Comparison of ENCODE assay signal across 21 cellular contexts in genomic region chr9:135566552-135566951, GRCh38. TPM values are rescaled to one million over a fixed set of nuclear protein-coding genes. Genes with fewer than 3 reads are reported as not detected.
"Had no signal": no experiment of that assay in that cellular context is flagged by ENCODE, and none has a peak within 500 bp of the region (broad histone marks: within the 10 kb centered on the region; RNA-seq: fewer than 3 reads in every experiment).

No MANE protein-coding gene starts in this region.

- H3K9ac ChIP-seq: parathyroid adenoma had no signal

- H3K27ac ChIP-seq: cardiac muscle cell, esophagus squamous epithelium, parathyroid adenoma, tibial nerve had no signal

- H3K36me3 ChIP-seq: cardiac muscle cell, esophagus squamous epithelium, tibial nerve had no signal

- H3K4me1 ChIP-seq: esophagus squamous epithelium, parathyroid adenoma, tibial nerve had no signal

- H3K27me3 ChIP-seq: cardiac muscle cell, tibial nerve had no signal

- ATAC-seq: activated T-helper 17 cell treated with anti-CD3 and anti-CD28 coated beads, Interleukin-2, amount 50 U/mL, for 72 hours; left cardiac atrium; natural killer cell; stimulated activated naive CD8-positive, alpha-beta T cell treated with anti-CD3 and anti-CD28 coated beads, Interleukin-15, Interleukin-2, amounts not matched to agents 100 U/mL and 50 U/mL, for 24 hours; WTC11 had no signal

- DNase-seq: activated CD4-positive, alpha-beta memory T cell treated with anti-CD3 and anti-CD28 coated beads for 36 hours; activated CD4-positive, alpha-beta T cell treated with anti-CD3 and anti-CD28 coated beads for 4 hours; activated naive CD4-positive, alpha-beta T cell; activated naive CD8-positive, alpha-beta T cell treated with anti-CD3 and anti-CD28 coated beads for 36 hours; activated T-cell treated with anti-CD3 and anti-CD28 coated beads, Interleukin-2, amount 50 U/mL, for 1 hour; amniotic stem cell; dermis blood vessel endothelial cell; effector memory CD4-positive, alpha-beta T cell; esophagus squamous epithelium; left cardiac atrium; natural killer cell; stimulated activated naive CD8-positive, alpha-beta T cell treated with anti-CD3 and anti-CD28 coated beads, Interleukin-15, Interleukin-2, amounts not matched to agents 100 U/mL and 50 U/mL, for 24 hours had no signal

- H3K4me3 ChIP-seq: cardiac muscle cell, esophagus squamous epithelium, tibial nerve had no signal

RNA-seq across cellular contexts. Expression of gene PAEP, which starts 5.0 kb away (rescaled TPM):
- total RNA-seq: activated CD4-positive, alpha-beta memory T cell treated with anti-CD3 and anti-CD28 coated beads for 36 hours; activated naive CD8-positive, alpha-beta T cell treated with anti-CD3 and anti-CD28 coated beads for 36 hours; activated T-helper 17 cell treated with anti-CD3 and anti-CD28 coated beads, Interleukin-2, amount 50 U/mL, for 72 hours; cardiac muscle cell; chondrocyte; dermis blood vessel endothelial cell; esophagus squamous epithelium; left cardiac atrium; natural killer cell; renal cortical epithelial cell; skeletal muscle tissue; tibial nerve; WTC11 had no signal

RNA-seq across cellular contexts. Expression of gene OBP2A, which starts 20.6 kb away (rescaled TPM):
- total RNA-seq: activated CD4-positive, alpha-beta memory T cell treated with anti-CD3 and anti-CD28 coated beads for 36 hours; activated naive CD8-positive, alpha-beta T cell treated with anti-CD3 and anti-CD28 coated beads for 36 hours; activated T-helper 17 cell treated with anti-CD3 and anti-CD28 coated beads, Interleukin-2, amount 50 U/mL, for 72 hours; cardiac muscle cell; dermis blood vessel endothelial cell; esophagus squamous epithelium; left cardiac atrium; natural killer cell; renal cortical epithelial cell; skeletal muscle tissue; tibial nerve; WTC11 had no signal

RNA-seq across cellular contexts. Expression of gene LCN1, which starts 45.3 kb away (rescaled TPM):
- total RNA-seq: activated CD4-positive, alpha-beta memory T cell treated with anti-CD3 and anti-CD28 coated beads for 36 hours; activated naive CD8-positive, alpha-beta T cell treated with anti-CD3 and anti-CD28 coated beads for 36 hours; activated T-helper 17 cell treated with anti-CD3 and anti-CD28 coated beads, Interleukin-2, amount 50 U/mL, for 72 hours; cardiac muscle cell; dermis blood vessel endothelial cell; esophagus squamous epithelium; lower leg skin; natural killer cell; renal cortical epithelial cell; skeletal muscle tissue; tibial nerve; WTC11 had no signal
